In the genomic region with DNA sequence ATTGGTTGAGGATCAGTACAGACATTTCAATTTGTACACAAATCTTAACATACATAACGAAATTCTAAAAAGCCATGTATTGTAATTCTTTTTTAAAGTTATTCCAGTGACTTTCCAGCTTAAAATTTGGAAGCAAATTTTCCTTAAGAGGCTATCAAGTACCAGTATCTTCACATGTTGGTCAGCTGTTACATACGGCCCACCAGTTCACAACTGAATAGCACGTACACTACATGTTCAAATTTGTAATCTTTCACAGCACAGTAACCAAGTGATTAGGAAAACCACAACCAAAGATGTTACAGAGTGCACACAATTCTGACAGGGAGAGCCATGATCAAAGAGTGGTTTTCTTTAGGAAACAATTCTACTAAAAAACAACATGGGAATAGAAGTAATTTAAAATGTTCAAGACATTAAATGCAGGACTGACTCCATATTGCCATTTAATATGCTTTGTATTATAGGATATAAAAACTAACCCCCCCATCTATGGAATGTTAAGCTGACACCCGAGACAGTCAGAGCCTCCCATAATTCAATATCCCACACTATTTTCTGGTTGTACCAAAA, we compare ENCODE assay signal across 20 cellular contexts. TPM values are rescaled to one million over a fixed set of nuclear protein-coding genes. Genes with fewer than 3 reads are reported as not detected.
"Had no signal": no experiment of that assay in that cellular context is flagged by ENCODE, and none has a peak within 500 bp of the region (broad histone marks: within the 10 kb centered on the region; RNA-seq: fewer than 3 reads in every experiment).

No MANE protein-coding gene starts in this region.

RNA-seq across cellular contexts. Expression of a gene that starts 18.1 kb away (rescaled TPM):
- total RNA-seq: activated naive CD4-positive, alpha-beta T cell treated with anti-CD3 and anti-CD28 coated beads for 36 hours; activated naive CD4-positive, alpha-beta T cell treated with anti-CD3 and anti-CD28 coated beads, Interleukin-2, amount 50 U/mL, for 72 hours; activated naive CD8-positive, alpha-beta T cell treated with anti-CD3 and anti-CD28 coated beads for 36 hours; activated T-cell treated with anti-CD3 and anti-CD28 coated beads, Interleukin-2, amount 50 U/mL, for 4 hours; activated T-cell treated with anti-CD3 and anti-CD28 coated beads, Interleukin-2, amount 50 U/mL, for 72 hours; activated T-helper 1 cell treated with anti-CD3 and anti-CD28 coated beads, Interleukin-12 subunit alpha, Interleukin-12 subunit beta, Interleukin-2, Interleukin-4 antibody, amounts not matched to agents 30 ng/mL and 10 ng/mL and 1 ng/mL, durations not matched to agents 14 hours and 24 hours and 36 hours; activated T-helper 17 cell treated with anti-CD3 and anti-CD28 coated beads, Interleukin-2, amount 50 U/mL, for 72 hours; activated T-helper 2 cell treated with anti-CD3 and anti-CD28 coated beads, Interferon-gamma antibody, Interleukin-2, Interleukin-4, amounts not matched to agents 10 μg/mL and 5 μg/mL and 100 μg/mL, durations not matched to agents 14 hours and 24 hours and 36 hours; adrenal gland; ascending aorta; astrocyte; body of pancreas; breast epithelium; bronchial epithelial cell; cardiac muscle cell; cardiac septum; cerebellum; chondrocyte had no signal
- polyA plus RNA-seq: adipose tissue, adrenal gland, aorta, cardiac muscle cell had no signal
